ENCODE assay signal across 21 cellular contexts in the genomic region with DNA sequence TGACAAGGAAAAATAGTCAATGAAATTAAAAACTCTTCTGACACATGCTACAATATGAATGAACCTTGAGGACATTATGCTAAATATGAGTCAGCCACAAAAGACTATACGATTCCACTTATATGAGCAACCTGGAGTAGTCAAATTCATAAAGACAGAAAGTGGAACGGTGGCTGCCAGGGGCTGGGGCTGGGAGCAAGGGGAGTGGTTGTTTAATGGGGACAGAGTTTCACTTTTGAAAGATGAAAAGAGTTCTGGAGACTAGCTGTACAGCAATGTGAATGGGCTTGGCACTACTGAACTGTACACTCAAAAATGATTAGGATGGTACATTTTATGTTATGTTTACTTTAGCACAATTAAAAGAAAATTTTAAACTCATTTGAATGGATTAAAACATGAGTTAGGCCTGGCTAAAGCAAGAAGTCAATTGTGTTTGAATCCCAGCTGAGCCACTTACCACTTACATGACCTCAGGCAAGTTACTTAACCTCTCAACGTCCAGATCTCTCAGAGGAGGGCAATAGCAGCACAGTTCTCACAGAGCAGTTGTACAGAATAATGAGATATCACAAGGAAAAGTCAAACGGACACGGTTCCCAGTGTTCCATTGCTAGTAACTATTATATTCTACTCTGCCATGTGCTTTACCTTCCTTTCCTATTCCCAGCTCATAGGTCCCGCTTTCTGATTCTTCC.
DNase-seq lines count a peak whose midpoint lies in the region; ATAC-seq and TF ChIP-seq lines count a peak whose summit lies in the region.
"Had no signal": no experiment of that assay in that cellular context is flagged by ENCODE, and none has a peak within 500 bp of the region (broad histone marks: within the 10 kb centered on the region; RNA-seq: fewer than 3 reads in every experiment).

No MANE protein-coding gene starts in this region.

- H3K4me3 ChIP-seq in dorsolateral prefrontal cortex, result no peak overlapping the region
- H3K4me3 ChIP-seq: heart right ventricle, MG63, Peyer's patch, upper lobe of left lung had no signal

- TF ChIP-seq CTCF in foreskin keratinocyte (conservative IDR thresholded peaks at IDR 0.05) (no peak), dorsolateral prefrontal cortex (IDR thresholded peaks at IDR 0.05 in 54 of 56, conservative IDR thresholded peaks at IDR 0.05 in 2 of 56; ENCODE audit: low read depth in 1 of 56, partially characterized antibody in 56 of 56) (no peak)

- intact Hi-C loops in dorsolateral prefrontal cortex (cut with DNase I), result no loop called here

- H3K36me3 Mint-ChIP-seq in activated naive CD4-positive, alpha-beta T cell treated with anti-CD3 and anti-CD28 coated beads, Interleukin-2, amount 50 U/mL, for 72 hours, result no peaks in the 10 kb centered on the region
- H3K36me3 Mint-ChIP-seq: CD4-positive, alpha-beta memory T cell; mesothelial cell of epicardium had no signal

- peaks cover 50% of the 10 kb centered on the region for H3K4me1 ChIP-seq in foreskin keratinocyte
- H3K4me1 ChIP-seq: Peyer's patch had no signal

- peak; percentile 16 to 27 for ATAC-seq in activated naive CD4-positive, alpha-beta T cell treated with anti-CD3 and anti-CD28 coated beads, Interleukin-2, amount 50 U/mL, for 72 hours
- ATAC-seq in foreskin keratinocyte (peak; percentile 25), HG03196 (IDR thresholded peaks at IDR 0.05; ENCODE audit: unreplicated experiment) (no peak)
- ATAC-seq: activated naive CD8-positive, alpha-beta T cell treated with anti-CD3 and anti-CD28 coated beads, Interleukin-2, amount 50 U/mL, for 24 hours; activated T-cell treated with anti-CD3 and anti-CD28 coated beads, Interleukin-2, amount 50 U/mL, for 4 hours; heart right ventricle had no signal

- H3K27ac Mint-ChIP-seq in activated naive CD4-positive, alpha-beta T cell treated with anti-CD3 and anti-CD28 coated beads, Interleukin-2, amount 50 U/mL, for 72 hours, result peak overlapping the region in 1 of 2 donors; percentile 50
- H3K27ac Mint-ChIP-seq: activated CD4-positive, alpha-beta memory T cell treated with anti-CD3 and anti-CD28 coated beads, Interleukin-2, amount 10 ng/mL, durations not matched to agents 7 days and 5 days; activated naive CD8-positive, alpha-beta T cell treated with anti-CD3 and anti-CD28 coated beads, Interleukin-2, amount 50 U/mL, for 24 hours; mesothelial cell of epicardium had no signal

- no peak for DNase-seq in activated naive CD4-positive, alpha-beta T cell treated with anti-CD3 and anti-CD28 coated beads, Interleukin-2, amount 50 U/mL, for 72 hours (ENCODE audit: low spot score in 2 of 2)
- no peak for DNase-seq in activated naive CD4-positive, alpha-beta T cell treated with anti-CD3 and anti-CD28 coated beads, Interleukin-2, amount 50 U/mL, for 16 hours
- DNase-seq in RPMI7951 (ENCODE audit: low read depth) (peak; percentile 70), foreskin keratinocyte (no peak), kidney tubule cell (ENCODE audit: low spot score) (no peak), dorsolateral prefrontal cortex (no peak)
- DNase-seq in activated CD8-positive, alpha-beta memory T cell treated with anti-CD3 and anti-CD28 coated beads, Interleukin-2, amount 50 U/mL, for 48 hours, result no peak
- DNase-seq: activated CD4-positive, alpha-beta memory T cell treated with anti-CD3 and anti-CD28 coated beads, Interleukin-2, amount 10 ng/mL, durations not matched to agents 7 days and 5 days; activated naive CD8-positive, alpha-beta T cell treated with anti-CD3 and anti-CD28 coated beads, Interleukin-2, amount 50 U/mL, for 24 hours; activated T-cell treated with anti-CD3 and anti-CD28 coated beads, Interleukin-2, amount 50 U/mL, for 4 hours; CD4-positive, alpha-beta memory T cell; effector CD8-positive, alpha-beta T cell; heart right ventricle; MG63; NCI-H2081; NCI-H524 treated with DMSO at 0.1 percent for 48 hours; Peyer's patch; stimulated activated naive CD4-positive, alpha-beta T cell treated with Interleukin-2 at 50 U/mL for 16 hours; upper lobe of left lung had no signal

- H3K27me3 ChIP-seq in foreskin keratinocyte (no peaks in the 10 kb centered on the region), dorsolateral prefrontal cortex (no peaks in the 10 kb centered on the region)
- H3K27me3 ChIP-seq: MG63, Peyer's patch, upper lobe of left lung had no signal

- no peaks in the 10 kb centered on the region for H3K9me3 Mint-ChIP-seq in activated naive CD4-positive, alpha-beta T cell treated with anti-CD3 and anti-CD28 coated beads, Interleukin-2, amount 50 U/mL, for 72 hours
- H3K9me3 Mint-ChIP-seq: activated CD4-positive, alpha-beta memory T cell treated with anti-CD3 and anti-CD28 coated beads, Interleukin-2, amount 10 ng/mL, durations not matched to agents 7 days and 5 days; activated naive CD8-positive, alpha-beta T cell treated with anti-CD3 and anti-CD28 coated beads, Interleukin-2, amount 50 U/mL, for 24 hours; activated T-cell treated with anti-CD3 and anti-CD28 coated beads, Interleukin-2, amount 50 U/mL, for 4 hours; mesothelial cell of epicardium had no signal

- H3K27ac ChIP-seq in foreskin keratinocyte (no peak overlapping the region), dorsolateral prefrontal cortex (no peak overlapping the region)
- H3K27ac ChIP-seq: heart right ventricle, Peyer's patch had no signal
